In the genomic region with DNA sequence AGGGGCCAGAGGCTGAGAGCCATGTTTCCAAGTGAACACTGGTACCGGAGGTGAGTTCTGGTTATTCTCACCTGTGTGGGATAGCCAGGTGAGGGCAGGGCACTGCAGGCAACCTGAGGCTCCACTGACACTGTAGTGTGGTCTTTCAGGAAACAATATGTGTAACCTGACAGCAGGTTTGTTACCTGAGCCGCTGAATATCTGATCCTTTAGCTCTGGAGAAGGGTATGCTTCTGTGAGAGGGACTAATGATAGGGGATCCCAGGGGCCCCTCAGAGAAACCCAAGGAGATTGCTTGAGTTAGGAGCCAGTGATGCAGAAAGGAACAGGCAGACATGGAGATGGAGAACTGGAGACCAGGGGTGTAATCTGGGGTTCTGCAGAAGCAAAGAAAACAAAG, we compare ENCODE assay signal across 5 cellular contexts. TPM values are rescaled to one million over a fixed set of nuclear protein-coding genes. Genes with fewer than 3 reads are reported as not detected.
"Had no signal": no experiment of that assay in that cellular context is flagged by ENCODE, and none has a peak within 500 bp of the region (broad histone marks: within the 10 kb centered on the region; RNA-seq: fewer than 3 reads in every experiment).

STRC (minus strand) TSS at position 101 of the 400 bp plus-strand sequence; CDS start at position 23, 78 bp downstream.

RNA-seq across cellular contexts. Expression of gene STRC, which starts in this region (rescaled TPM):
- total RNA-seq: HT-29, HT1080, IMR-90, K562 had no signal
- polyA plus RNA-seq: IgD-negative memory B cell, IMR-90 had no signal
